ENCODE assay signal across 8 cellular contexts in genomic region chr1:45686081-45687013, GRCh38. TPM values are rescaled to one million over a fixed set of nuclear protein-coding genes. Genes with fewer than 3 reads are reported as not detected.
DNase-seq lines count a peak whose midpoint lies in the region; ATAC-seq and TF ChIP-seq lines count a peak whose summit lies in the region.

TSS of gene GPBP1L1 (minus strand) at chr1:45686533. CDS start at chr1:45659087, 27,446 bp downstream.

- DNase-seq in CD4-positive, alpha-beta T cell, result peak; percentile 96 to 98 (median 97)
- peak; percentile 91 for DNase-seq in NCI-H82 treated with DMSO at 0.1 percent for 48 hours (lab: John Stamatoyannopoulos, UW; ENCODE audit: unreplicated experiment)
- peak; percentile 98 for DNase-seq in activated CD4-positive, alpha-beta memory T cell treated with anti-CD3 and anti-CD28 coated beads, Interleukin-2, amount 10 ng/mL, durations not matched to agents 7 days and 5 days
- peak; percentile 98 for DNase-seq in lower lobe of right lung
- DNase-seq in stimulated activated CD4-positive, alpha-beta T cell treated with anti-CD3 and anti-CD28 coated beads, TNF-alpha, amount 100 ng/mL, for 24 hours (ENCODE audit: low read depth in 3 of 3), result peak; percentile 95 to 97 (median 97)

- H3K9me3 Mint-ChIP-seq in CD4-positive, alpha-beta T cell, result no peaks in the 10 kb centered on the region
- no peaks in the 10 kb centered on the region for H3K9me3 Mint-ChIP-seq in activated CD4-positive, alpha-beta memory T cell treated with anti-CD3 and anti-CD28 coated beads, Interleukin-2, amount 10 ng/mL, durations not matched to agents 7 days and 5 days

- H3K4me3 ChIP-seq in duodenal mucosa (ENCODE audit: low read depth in 1 of 2, low read length in 2 of 2) (peak within 1 kb of the TSS; percentile 95), lower lobe of right lung (peak within 1 kb of the TSS; percentile 91)

- H3K9me3 ChIP-seq in CD4-positive, alpha-beta T cell (ENCODE audit: control insufficient read depth, low read length), result no peaks in the 10 kb centered on the region
- no peaks in the 10 kb centered on the region for H3K9me3 ChIP-seq in duodenal mucosa (ENCODE audit: control insufficient read depth in 1 of 2, low read length in 2 of 2)
- H3K9me3 ChIP-seq in lower lobe of right lung, result no peaks in the 10 kb centered on the region

- H3K4me1 ChIP-seq in duodenal mucosa (ENCODE audit: control insufficient read depth in 1 of 2, insufficient read depth in 2 of 2, low read length in 2 of 2), result peaks cover 26 to 33% of the 10 kb centered on the region in 2 donors
- peaks cover 47% of the 10 kb centered on the region for H3K4me1 ChIP-seq in lower lobe of right lung

- POLR2A ChIA-PET in CD4-positive, alpha-beta T cell (lab: Charles Lee), result interaction anchor here (0.5 to 3.6 kb wide), 40 partner anchors 8 to 1055 kb away, joined by 3 to 65 read pairs (median 4); partner anchors contain the start of genes AKR1A1, BTBD19, CCDC163 and HECTD3
- POLR2A ChIA-PET in activated CD4-positive, alpha-beta memory T cell treated with anti-CD3 and anti-CD28 coated beads, Interleukin-2, amount 10 ng/mL, durations not matched to agents 7 days and 5 days (lab: Charles Lee), result interaction anchor here (0.5 to 2.8 kb wide), 44 partner anchors 9 to 965 kb away, joined by 3 to 43 read pairs (median 4); partner anchors contain the start of genes AKR1A1, CCDC163, EIF2B3 and IPP

- CTCF ChIA-PET in CD4-positive, alpha-beta T cell (lab: Charles Lee), result interaction anchor here (0.7 to 1.5 kb wide), 2 partner anchors 40 to 102 kb away, joined by 3 to 6 read pairs; partner anchors contain the start of gene NASP
- CTCF ChIA-PET in activated CD4-positive, alpha-beta memory T cell treated with anti-CD3 and anti-CD28 coated beads, Interleukin-2, amount 10 ng/mL, durations not matched to agents 7 days and 5 days (lab: Charles Lee), result interaction anchor here (0.6 to 1.4 kb wide), 12 partner anchors 16 to 899 kb away, joined by 3 to 5 read pairs (median 3); partner anchors contain the start of gene IPP

- peak within 1 kb of the TSS; percentile 93 to 98 for H3K9ac ChIP-seq in duodenal mucosa (ENCODE audit: low read depth in 1 of 2, low read length in 2 of 2)

- peak within 1 kb of the TSS; percentile 99 for H3K4me3 Mint-ChIP-seq in CD4-positive, alpha-beta T cell
- H3K4me3 Mint-ChIP-seq in activated CD4-positive, alpha-beta memory T cell treated with anti-CD3 and anti-CD28 coated beads, Interleukin-2, amount 10 ng/mL, durations not matched to agents 7 days and 5 days, result peak within 1 kb of the TSS; percentile 100

- intact Hi-C loops in CD4-positive, alpha-beta T cell (cut with DNase I, micrococcal nuclease), result loop anchor here (1.0 to 10.0 kb wide), 13 partner anchors 102 to 674 kb away; partner anchors contain the start of genes CCDC163 (in 2 of the 2), HECTD3 (in 2 of the 2), MMACHC (in 2 of the 2) and PRDX1 (in 2 of the 2)
- intact Hi-C loops in lower lobe of right lung (cut with DNase I), result no loop called here

- peaks cover 52% of the 10 kb centered on the region for H3K4me1 Mint-ChIP-seq in CD4-positive, alpha-beta T cell (ENCODE audit: low read depth)
- H3K4me1 Mint-ChIP-seq in activated CD4-positive, alpha-beta memory T cell treated with anti-CD3 and anti-CD28 coated beads, Interleukin-2, amount 10 ng/mL, durations not matched to agents 7 days and 5 days, result peaks cover 55% of the 10 kb centered on the region

- peak within 1 kb of the TSS; percentile 100 for H3K27ac Mint-ChIP-seq in CD4-positive, alpha-beta T cell
- peak within 1 kb of the TSS; percentile 100 for H3K27ac Mint-ChIP-seq in activated CD4-positive, alpha-beta memory T cell treated with anti-CD3 and anti-CD28 coated beads, Interleukin-2, amount 10 ng/mL, durations not matched to agents 7 days and 5 days

- H3K36me3 Mint-ChIP-seq in CD4-positive, alpha-beta T cell (ENCODE audit: low read depth), result peaks cover 43% of the 10 kb centered on the region
- peaks cover 39% of the 10 kb centered on the region for H3K36me3 Mint-ChIP-seq in activated CD4-positive, alpha-beta memory T cell treated with anti-CD3 and anti-CD28 coated beads, Interleukin-2, amount 10 ng/mL, durations not matched to agents 7 days and 5 days (ENCODE audit: low read depth)

- peak; percentile 68 for ATAC-seq in CD4-positive, alpha-beta T cell (ENCODE audit: poor library complexity)
- peak; percentile 53 for ATAC-seq in GM19397 (IDR thresholded peaks at IDR 0.05; ENCODE audit: unreplicated experiment)
- peak; percentile 48 for ATAC-seq in HG03571 (IDR thresholded peaks at IDR 0.05; ENCODE audit: unreplicated experiment)
- peak; percentile 94 to 96 for ATAC-seq in lower lobe of right lung

- H3K27me3 ChIP-seq in CD4-positive, alpha-beta T cell (ENCODE audit: control insufficient read depth, insufficient read depth, low read length), result no peaks in the 10 kb centered on the region
- no peaks in the 10 kb centered on the region for H3K27me3 ChIP-seq in duodenal mucosa (ENCODE audit: control insufficient read depth in 1 of 2, insufficient read depth in 2 of 2, low read length in 2 of 2)
- no peaks in the 10 kb centered on the region for H3K27me3 ChIP-seq in lower lobe of right lung (ENCODE audit: low read depth)

- no peak for TF ChIP-seq CTCF in CD4-positive, alpha-beta T cell (IDR thresholded peaks at IDR 0.05)
- TF ChIP-seq CTCF in lower lobe of right lung (IDR thresholded peaks at IDR 0.05), result no peak

- H3K36me3 ChIP-seq in duodenal mucosa (ENCODE audit: control insufficient read depth in 1 of 2, insufficient read depth in 2 of 2, low read length in 2 of 2), result peaks cover 0 to 3% of the 10 kb centered on the region in 2 donors
- peaks cover 5% of the 10 kb centered on the region for H3K36me3 ChIP-seq in lower lobe of right lung

- H3K27ac ChIP-seq in CD4-positive, alpha-beta T cell (ENCODE audit: low read depth, low read length), result peak within 1 kb of the TSS; percentile 97
- H3K27ac ChIP-seq in duodenal mucosa (ENCODE audit: low read depth, low read length) (peak within 1 kb of the TSS; percentile 99), lower lobe of right lung (peak within 1 kb of the TSS; percentile 96)

- no peaks in the 10 kb centered on the region for H3K27me3 Mint-ChIP-seq in CD4-positive, alpha-beta T cell
- no peaks in the 10 kb centered on the region for H3K27me3 Mint-ChIP-seq in activated CD4-positive, alpha-beta memory T cell treated with anti-CD3 and anti-CD28 coated beads, Interleukin-2, amount 10 ng/mL, durations not matched to agents 7 days and 5 days

RNA-seq across cellular contexts. Expression of gene GPBP1L1, which starts in this region (rescaled TPM):
- total RNA-seq in CD4-positive, alpha-beta T cell, result 100 to 1,000 TPM; 116 to 125 TPM
- total RNA-seq in activated CD4-positive, alpha-beta memory T cell treated with anti-CD3 and anti-CD28 coated beads, Interleukin-2, amount 10 ng/mL, durations not matched to agents 7 days and 5 days, result 100 to 1,000 TPM; 130 to 134 TPM
- 146 TPM for total RNA-seq in lower lobe of right lung

Comparison
In these comparisons a context has a peak if more than half of its experiments do, and no peak if none do; other contexts are left out.
1. Peak in every context shown above with its lines: DNase-seq, ATAC-seq, H3K4me3 ChIP-seq and H3K27ac ChIP-seq.